In genomic region chr17:77867308-77867781, GRCh38 we compare ENCODE assay signal across 15 cellular contexts.
A peak's percentile ranks its signal among the peaks of the same experiment; 100 is the strongest.
DNase-seq lines count a peak whose midpoint lies in the region; ATAC-seq and TF ChIP-seq lines count a peak whose summit lies in the region.
"Had no signal": no experiment of that assay in that cellular context is flagged by ENCODE, and none has a peak within 500 bp of the region (broad histone marks: within the 10 kb centered on the region; RNA-seq: fewer than 3 reads in every experiment).

No MANE protein-coding gene starts in this region.

- H3K27me3 Mint-ChIP-seq in CD14-positive monocyte (ENCODE audit: low read depth in 3 of 3) (peaks cover 4 to 24% (median 6%) of the 10 kb centered on the region in 3 donors), memory B cell (peaks cover 10% of the 10 kb centered on the region)

- peak overlapping the region in 6 of 7 donors; percentile 38 to 92 (median 56) for H3K27ac Mint-ChIP-seq in CD14-positive monocyte
- H3K27ac Mint-ChIP-seq in memory B cell = peak overlapping the region; percentile 84

- no peak overlapping the region for H3K4me3 Mint-ChIP-seq in CD14-positive monocyte
- no peak overlapping the region for H3K4me3 Mint-ChIP-seq in memory B cell

- peaks cover 0 to 5% (median 0%) of the 10 kb centered on the region in 7 donors for H3K9me3 Mint-ChIP-seq in CD14-positive monocyte
- no peaks in the 10 kb centered on the region for H3K9me3 Mint-ChIP-seq in memory B cell

- no peaks in the 10 kb centered on the region for H3K36me3 Mint-ChIP-seq in CD14-positive monocyte
- no peaks in the 10 kb centered on the region for H3K36me3 Mint-ChIP-seq in memory B cell

- ATAC-seq in GM19043 (IDR thresholded peaks at IDR 0.05; ENCODE audit: low read depth, unreplicated experiment) (peak; percentile 37), memory B cell (ENCODE audit: low read depth) (peak; percentile 25), HG02852 (IDR thresholded peaks at IDR 0.05; ENCODE audit: unreplicated experiment) (no peak)
- ATAC-seq: K562 had no signal

- H3K4me1 Mint-ChIP-seq in CD14-positive monocyte = peaks cover 65% of the 10 kb centered on the region
- H3K4me1 Mint-ChIP-seq in memory B cell = peaks cover 34% of the 10 kb centered on the region

- intact Hi-C loops in CD14-positive monocyte (cut with micrococcal nuclease) = loop anchor here (2.0 to 10.0 kb wide), 2 partner anchors 25 to 87 kb away; partner anchors contain the start of gene TNRC6C (in 1 of the 2)

- DNase-seq in CD14-positive monocyte (ENCODE audit: low spot score) (peak; percentile 80), RPMI8226 (peak; percentile 49), memory B cell (ENCODE audit: low spot score in 2 of 2) (peak in 1 of 2 donors; percentile 38), NCI-H748 (lab: John Stamatoyannopoulos, UW; ENCODE audit: unreplicated experiment) (no peak), retina (no peak)
- DNase-seq in activated CD4-positive, alpha-beta T cell treated with anti-CD3 and anti-CD28 coated beads, Interleukin-2, amount 50 U/mL, for 1 hour = no peak
- DNase-seq: Calu3; effector CD8-positive, alpha-beta T cell; NCI-H1105 treated with DMSO at 0.1 percent for 48 hours; NK-92 treated with Interleukin-12 subunit alpha and Interleukin-12 subunit beta, amount 100 ng/mL, for 24 hours; SJCRH30; T1000 had no signal

- no peak for TF ChIP-seq CTCF in CD14-positive monocyte (IDR thresholded peaks at IDR 0.05)

Comparison
In these comparisons a context has a peak if more than half of its experiments do, and no peak if none do; other contexts are left out.
1. DNase-seq: peak in CD14-positive monocyte (single experiment) and RPMI8226 (single experiment); none in activated CD4-positive, alpha-beta T cell treated with anti-CD3 and anti-CD28 coated beads, Interleukin-2, amount 50 U/mL, for 1 hour (single experiment), NCI-H748 (single experiment) and retina (single experiment).